ENCODE assay signal across 20 cellular contexts in the genomic region with DNA sequence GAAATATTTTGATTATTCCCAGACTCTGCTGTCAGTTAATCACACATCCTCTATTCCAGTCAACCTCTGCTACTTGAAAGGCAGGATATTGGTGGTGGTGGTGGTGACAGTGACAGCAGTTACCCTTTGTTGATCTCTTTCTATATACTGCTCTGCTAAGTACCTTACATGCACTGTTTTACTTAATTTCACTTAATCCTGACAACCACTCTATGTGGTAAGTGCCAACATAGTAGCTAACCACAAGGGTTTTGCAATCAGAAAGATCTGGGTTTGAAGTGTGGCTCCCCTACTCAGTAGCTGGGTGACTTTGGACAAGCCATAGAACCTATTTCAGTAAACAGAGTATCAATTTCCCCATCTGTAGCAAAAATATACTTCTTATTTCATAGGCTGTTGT. TPM values are rescaled to one million over a fixed set of nuclear protein-coding genes. Genes with fewer than 3 reads are reported as not detected.
"Had no signal": no experiment of that assay in that cellular context is flagged by ENCODE, and none has a peak within 500 bp of the region (broad histone marks: within the 10 kb centered on the region; RNA-seq: fewer than 3 reads in every experiment).

No MANE protein-coding gene starts in this region.

- H3K27me3 ChIP-seq: brain microvascular endothelial cell, cardiac muscle cell, MG63, SJSA1 had no signal

- H3K36me3 ChIP-seq: brain microvascular endothelial cell, cardiac muscle cell, MG63, SJSA1 had no signal

- DNase-seq: activated CD4-positive, alpha-beta T cell treated with anti-CD3 and anti-CD28 coated beads, Interleukin-2, amount 10 ng/mL, durations not matched to agents 24 days and 14 days; activated CD4-positive, alpha-beta T cell treated with anti-CD3 and anti-CD28 coated beads, Interleukin-2, amount 50 U/mL, for 48 hours; activated CD4-positive, CD25-positive, alpha-beta regulatory T cell treated with anti-CD3 and anti-CD28 coated beads, Interleukin-2, amount 50 U/mL, for 72 hours; activated CD8-positive, alpha-beta memory T cell treated with anti-CD3 and anti-CD28 coated beads, Interleukin-2, amount 10 ng/mL, durations not matched to agents 7 days and 5 days; activated effector memory CD4-positive, alpha-beta T cell treated with anti-CD3 and anti-CD28 coated beads, Interleukin-2, amount 50 U/mL, for 16 hours; activated naive CD4-positive, alpha-beta T cell treated with anti-CD3 and anti-CD28 coated beads for 36 hours; activated T-cell treated with anti-CD3 and anti-CD28 coated beads, Interleukin-2, amount 50 U/mL, for 24 hours; amygdala; brain microvascular endothelial cell; MG63; NCI-H1105; NCI-H1436 treated with DMSO at 0.1 percent for 48 hours; NCI-H187; NCI-H2081; NCI-H446; NCI-H524; PC-3; SHP77 had no signal

- H3K9me3 ChIP-seq: MG63, SJSA1 had no signal

- H3K4me1 ChIP-seq: SJSA1 had no signal

- H3K27ac ChIP-seq: brain microvascular endothelial cell, cardiac muscle cell, SJSA1 had no signal

- H3K4me3 ChIP-seq: cardiac muscle cell, MG63, SJSA1 had no signal

RNA-seq across cellular contexts. Expression of a gene that starts 24.2 kb away (rescaled TPM):
- total RNA-seq: activated CD4-positive, alpha-beta T cell treated with anti-CD3 and anti-CD28 coated beads, Interleukin-2, amount 10 ng/mL, durations not matched to agents 24 days and 14 days; activated CD8-positive, alpha-beta memory T cell treated with anti-CD3 and anti-CD28 coated beads, Interleukin-2, amount 10 ng/mL, durations not matched to agents 7 days and 5 days; activated naive CD4-positive, alpha-beta T cell treated with anti-CD3 and anti-CD28 coated beads for 36 hours; cardiac muscle cell; PC-3; SJSA1 had no signal
- polyA plus RNA-seq: cardiac muscle cell had no signal
